In genomic region chr15:62533687-62534086, GRCh38 we compare ENCODE assay signal across 21 cellular contexts.
"Had no signal": no experiment of that assay in that cellular context is flagged by ENCODE, and none has a peak within 500 bp of the region (broad histone marks: within the 10 kb centered on the region; RNA-seq: fewer than 3 reads in every experiment).

No MANE protein-coding gene starts in this region.

- H3K9me3 ChIP-seq: body of pancreas, esophagus squamous epithelium, heart right ventricle, ovary, right lobe of liver, testis, upper lobe of right lung had no signal

- H3K4me1 Mint-ChIP-seq: activated B cell treated with CpG ODN at 0.5 μM for 24 hours; activated CD4-positive, alpha-beta T cell treated with anti-CD3 and anti-CD28 coated beads, Interleukin-2, amount 10 ng/mL, durations not matched to agents 7 days and 5 days; stimulated activated naive CD8-positive, alpha-beta T cell treated with anti-CD3 and anti-CD28 coated beads, Interleukin-15, amount 100 ng/mL, for 72 hours had no signal

- H3K36me3 ChIP-seq: esophagus squamous epithelium, heart right ventricle, ovary, right lobe of liver, upper lobe of right lung had no signal

- H3K4me3 Mint-ChIP-seq: activated B cell treated with CpG ODN at 0.5 μM for 24 hours; activated CD4-positive, alpha-beta T cell treated with anti-CD3 and anti-CD28 coated beads, Interleukin-2, amount 10 ng/mL, durations not matched to agents 7 days and 5 days; activated naive CD8-positive, alpha-beta T cell; stimulated activated naive CD8-positive, alpha-beta T cell treated with anti-CD3 and anti-CD28 coated beads, Interleukin-15, amount 100 ng/mL, for 72 hours had no signal

- H3K27me3 Mint-ChIP-seq: activated CD4-positive, alpha-beta T cell treated with anti-CD3 and anti-CD28 coated beads, Interleukin-2, amount 10 ng/mL, durations not matched to agents 7 days and 5 days had no signal

- H3K4me2 ChIP-seq: smooth muscle cell had no signal

- ATAC-seq: body of pancreas; left colon; right lobe of liver; stimulated activated naive CD8-positive, alpha-beta T cell treated with anti-CD3 and anti-CD28 coated beads, Interleukin-15, amount 100 ng/mL, for 72 hours; upper lobe of right lung had no signal

- H3K4me1 ChIP-seq: body of pancreas, esophagus squamous epithelium, right lobe of liver, testis, upper lobe of right lung had no signal

- H3K4me3 ChIP-seq: body of pancreas, coronary artery, esophagus squamous epithelium, heart right ventricle, lung, ovary, right lobe of liver, smooth muscle cell, testis, upper lobe of right lung had no signal

- DNase-seq: activated B cell treated with CpG ODN at 0.5 μM for 24 hours; activated CD4-positive, alpha-beta T cell treated with anti-CD3 and anti-CD28 coated beads, Interleukin-2, amount 10 ng/mL, durations not matched to agents 7 days and 5 days; activated CD8-positive, alpha-beta memory T cell treated with anti-CD3 and anti-CD28 coated beads for 24 hours; activated gamma-delta T cell treated with Interleukin-2 at 50 U/mL for 16 hours; amniotic stem cell; body of pancreas; effector CD4-positive, alpha-beta T cell; esophagus squamous epithelium; foreskin melanocyte; heart right ventricle; left colon; midbrain; ovary; right lobe of liver; stimulated activated naive CD8-positive, alpha-beta T cell treated with anti-CD3 and anti-CD28 coated beads, Interleukin-15, amount 100 ng/mL, for 72 hours; testis; upper lobe of right lung had no signal

- H3K36me3 Mint-ChIP-seq: activated naive CD8-positive, alpha-beta T cell had no signal

- H3K27ac ChIP-seq: body of pancreas, coronary artery, esophagus squamous epithelium, heart right ventricle, ovary, right lobe of liver, testis, upper lobe of right lung had no signal

- H3K27ac Mint-ChIP-seq: activated B cell treated with CpG ODN at 0.5 μM for 24 hours; activated CD4-positive, alpha-beta T cell treated with anti-CD3 and anti-CD28 coated beads, Interleukin-2, amount 10 ng/mL, durations not matched to agents 7 days and 5 days; activated naive CD8-positive, alpha-beta T cell; stimulated activated naive CD8-positive, alpha-beta T cell treated with anti-CD3 and anti-CD28 coated beads, Interleukin-15, amount 100 ng/mL, for 72 hours had no signal

- H3K9me3 Mint-ChIP-seq: activated B cell treated with CpG ODN at 0.5 μM for 24 hours; activated CD4-positive, alpha-beta T cell treated with anti-CD3 and anti-CD28 coated beads, Interleukin-2, amount 10 ng/mL, durations not matched to agents 7 days and 5 days; stimulated activated naive CD8-positive, alpha-beta T cell treated with anti-CD3 and anti-CD28 coated beads, Interleukin-15, amount 100 ng/mL, for 72 hours had no signal

- H3K27me3 ChIP-seq: body of pancreas, esophagus squamous epithelium, heart right ventricle, ovary, right lobe of liver, testis, upper lobe of right lung had no signal
